8 cellular contexts compared by ENCODE assay signal in genomic region chr3:184711366-184712247, GRCh38. TPM values are rescaled to one million over a fixed set of nuclear protein-coding genes. Genes with fewer than 3 reads are reported as not detected.
DNase-seq lines count a peak whose midpoint lies in the region; ATAC-seq and TF ChIP-seq lines count a peak whose summit lies in the region.

Gene MAGEF1 (minus strand): TSS chr3:184712064. CDS start chr3:184711821, 243 bp downstream.

- H3K27me3 ChIP-seq in adipocyte (replicated peaks; ENCODE audit: control insufficient read depth, insufficient read depth, low read length) (no peaks in the 10 kb centered on the region), parathyroid adenoma (ENCODE audit: control insufficient read depth, insufficient read depth, low read length) (no peaks in the 10 kb centered on the region), transverse colon (no peaks in the 10 kb centered on the region)

- H3K27ac ChIP-seq in parathyroid adenoma: peak within 1 kb of the TSS; percentile 88
- peak within 1 kb of the TSS; percentile 87 to 97 (median 94) for H3K27ac ChIP-seq in transverse colon

- peak; percentile 85 for DNase-seq in NCI-H1436 (lab: John Stamatoyannopoulos, UW)
- DNase-seq in SW 1271 (lab: John Stamatoyannopoulos, UW): peak; percentile 64 to 89
- DNase-seq in adipocyte (ENCODE audit: low read depth): peak; percentile 88
- DNase-seq in cardiac septum (ENCODE audit: low spot score): peak; percentile 90
- peak; percentile 85 for DNase-seq in transverse colon

- H3K36me3 ChIP-seq in adipocyte (ENCODE audit: control insufficient read depth, insufficient read depth, low read length, severe bottlenecking) (no peaks in the 10 kb centered on the region), parathyroid adenoma (ENCODE audit: control insufficient read depth, insufficient read depth, low read length) (no peaks in the 10 kb centered on the region), transverse colon (no peaks in the 10 kb centered on the region)

- TF ChIP-seq POLR2A in transverse colon (IDR thresholded peaks at IDR 0.05): peak; percentile 71

- peak; percentile 87 for ATAC-seq in HG02798 (IDR thresholded peaks at IDR 0.05; ENCODE audit: poor library complexity, unreplicated experiment)

- in situ Hi-C loops in transverse colon (cut with MboI; ENCODE audit: low pct_ligation_motif_present in 1 of 4, low pct_unique_long_range_greater_than_20kb in 1 of 4, low sequenced_read_pairs in 3 of 4): no loop called here

- peaks cover 24% of the 10 kb centered on the region for H3K4me1 ChIP-seq in adipocyte (ENCODE audit: control insufficient read depth, insufficient read depth, low read length)
- peaks cover 5% of the 10 kb centered on the region for H3K4me1 ChIP-seq in parathyroid adenoma
- peaks cover 10 to 30% (median 12%) of the 10 kb centered on the region in 4 donors for H3K4me1 ChIP-seq in transverse colon

- H3K9me3 ChIP-seq in adipocyte (ENCODE audit: control insufficient read depth, low read length) (no peaks in the 10 kb centered on the region), parathyroid adenoma (ENCODE audit: control insufficient read depth, low read length) (no peaks in the 10 kb centered on the region), transverse colon (no peaks in the 10 kb centered on the region)

- WGBS in transverse colon (ENCODE audit: low coverage in 1 of 2), 2 donors: 0 to 2% methylated on average over 10 to 29 of the region's 72 CpGs

- H3K4me3 ChIP-seq in GM12875 (ENCODE audit: low read depth, low read length): peak within 1 kb of the TSS; percentile 85
- peak within 1 kb of the TSS; percentile 92 for H3K4me3 ChIP-seq in adipocyte (ENCODE audit: low read length)
- H3K4me3 ChIP-seq in parathyroid adenoma (ENCODE audit: low read depth, low read length): peak within 1 kb of the TSS; percentile 72
- peak within 1 kb of the TSS; percentile 67 to 90 (median 78) for H3K4me3 ChIP-seq in transverse colon

- peak within 1 kb of the TSS; percentile 79 for H3K4me2 ChIP-seq in parathyroid adenoma (ENCODE audit: low read length)

- intact Hi-C loops in cardiac septum (cut with DNase I) (loop anchor here (1.0 kb wide), 1 partner anchor 128 kb away; no protein-coding TSS in a partner anchor), transverse colon (cut with DNase I; ENCODE audit: low total_unique reads) (no loop called here)

- TF ChIP-seq CTCF in GM12875 (IDR thresholded peaks at IDR 0.05; ENCODE audit: borderline replicate concordance, insufficient read depth, low read depth, low read length) (no peak), parathyroid adenoma (IDR thresholded peaks at IDR 0.05) (no peak), transverse colon (IDR thresholded peaks at IDR 0.05) (no peak)

- no peak for TF ChIP-seq EP300 in transverse colon (IDR thresholded peaks at IDR 0.05; ENCODE audit: low read depth)

- H3K79me2 ChIP-seq in parathyroid adenoma: peaks cover 10% of the 10 kb centered on the region

- peak within 1 kb of the TSS; percentile 92 for H3K9ac ChIP-seq in adipocyte (ENCODE audit: low read length)
- H3K9ac ChIP-seq in parathyroid adenoma: peak within 1 kb of the TSS; percentile 90

- H2AFZ ChIP-seq in parathyroid adenoma: peak within 1 kb of the TSS; percentile 100

RNA-seq across cellular contexts. Expression of gene MAGEF1, which starts in this region (rescaled TPM):
- total RNA-seq in cardiac septum: 30.2 TPM
- 10 to 100 TPM in 3 of 4 donors, 1 to 10 TPM in 1; 4.2 to 22.5 (median 16.0) TPM for total RNA-seq in transverse colon

Comparison
In these comparisons a context has a peak if more than half of its experiments do, and no peak if none do; other contexts are left out.
1. Peak in every context shown above with its lines: DNase-seq, ATAC-seq, H3K4me3 ChIP-seq and H3K27ac ChIP-seq.